Comparison of ENCODE assay signal across 8 cellular contexts in the genomic region with DNA sequence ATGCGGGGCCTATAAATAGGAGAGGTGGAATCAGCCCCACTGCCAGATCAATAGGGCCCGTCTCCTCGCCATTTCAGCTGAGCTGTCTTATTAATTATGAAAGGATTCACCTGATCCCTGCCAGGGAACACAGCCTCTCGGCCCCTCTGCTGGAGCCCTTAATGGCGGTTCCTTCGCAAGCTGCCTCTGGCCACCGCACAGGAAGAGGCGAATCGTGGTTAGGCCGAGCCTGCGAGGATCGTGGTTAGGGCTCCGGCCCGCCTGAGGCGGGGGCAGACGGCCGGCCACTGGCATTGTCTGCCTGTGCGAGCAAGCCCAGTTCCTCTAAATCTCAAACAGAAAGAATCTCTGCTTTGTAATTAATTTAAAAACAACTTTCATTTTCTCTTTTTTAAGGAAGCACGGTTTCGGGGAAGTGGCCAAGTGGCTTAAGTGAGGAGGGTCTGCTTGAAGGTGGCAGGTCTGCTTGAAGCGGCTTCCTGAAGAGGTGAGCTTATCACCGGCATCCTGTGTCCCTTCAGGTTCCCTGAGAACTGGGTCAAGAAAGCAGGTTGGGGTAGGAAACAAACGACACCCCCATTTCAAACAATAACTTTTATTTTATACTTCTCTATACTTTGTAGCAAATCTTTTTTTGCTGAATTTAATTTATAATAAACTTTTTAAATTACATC. TPM values are rescaled to one million over a fixed set of nuclear protein-coding genes. Genes with fewer than 3 reads are reported as not detected.
DNase-seq lines count a peak whose midpoint lies in the region; ATAC-seq and TF ChIP-seq lines count a peak whose summit lies in the region.

No MANE protein-coding gene starts in this region.

- no peak overlapping the region for H3K27ac ChIP-seq in CD4-positive, alpha-beta T cell (ENCODE audit: low read depth, low read length)

- peaks cover 100% of the 10 kb centered on the region for H3K27me3 ChIP-seq in CD4-positive, alpha-beta T cell (ENCODE audit: control insufficient read depth, insufficient read depth, low read length)

- H3K4me3 Mint-ChIP-seq in CD4-positive, alpha-beta T cell = peak overlapping the region; percentile 96
- peak overlapping the region; percentile 82 to 94 (median 90) for H3K4me3 Mint-ChIP-seq in IgD-negative memory B cell
- peak overlapping the region; percentile 76 for H3K4me3 Mint-ChIP-seq in activated naive CD8-positive, alpha-beta T cell
- H3K4me3 Mint-ChIP-seq in stimulated activated naive CD8-positive, alpha-beta T cell treated with anti-CD3 and anti-CD28 coated beads, Interleukin-15, amount 100 ng/mL, for 72 hours = peak overlapping the region; percentile 86 to 89

- TF ChIP-seq CTCF in CD4-positive, alpha-beta T cell (IDR thresholded peaks at IDR 0.05) = no peak

- peaks cover 86% of the 10 kb centered on the region for H3K4me1 Mint-ChIP-seq in CD4-positive, alpha-beta T cell (ENCODE audit: low read depth)
- H3K4me1 Mint-ChIP-seq in IgD-negative memory B cell = peaks cover 23 to 40% (median 28%) of the 10 kb centered on the region in 3 donors
- peaks cover 63% of the 10 kb centered on the region for H3K4me1 Mint-ChIP-seq in activated naive CD8-positive, alpha-beta T cell (ENCODE audit: low read depth)
- peaks cover 82% of the 10 kb centered on the region for H3K4me1 Mint-ChIP-seq in stimulated activated naive CD8-positive, alpha-beta T cell treated with anti-CD3 and anti-CD28 coated beads, Interleukin-15, amount 100 ng/mL, for 72 hours

- H3K27me3 Mint-ChIP-seq in CD4-positive, alpha-beta T cell = peaks cover 98% of the 10 kb centered on the region
- H3K27me3 Mint-ChIP-seq in IgD-negative memory B cell = peaks cover 87% of the 10 kb centered on the region
- H3K27me3 Mint-ChIP-seq in activated naive CD8-positive, alpha-beta T cell = peaks cover 60% of the 10 kb centered on the region
- H3K27me3 Mint-ChIP-seq in stimulated activated naive CD8-positive, alpha-beta T cell treated with anti-CD3 and anti-CD28 coated beads, Interleukin-15, amount 100 ng/mL, for 72 hours = peaks cover 100% of the 10 kb centered on the region

- DNase-seq in CD4-positive, alpha-beta T cell = no peak
- DNase-seq in iPS-NIHi11 (ENCODE audit: low spot score) (peak; percentile 47), T1000 (lab: John Stamatoyannopoulos, UW) (no peak), activated gamma-delta T cell (lab: John Stamatoyannopoulos, UW) (no peak)
- no peak for DNase-seq in stimulated activated naive CD8-positive, alpha-beta T cell treated with anti-CD3 and anti-CD28 coated beads, Interleukin-15, amount 100 ng/mL, for 72 hours

- CTCF ChIA-PET in CD4-positive, alpha-beta T cell (lab: Charles Lee) = interaction anchor here (1.3 kb wide), 1 partner anchor 10 kb away, joined by 4 read pairs; the partner anchor contains the start of gene NRN1

- no peaks in the 10 kb centered on the region for H3K9me3 Mint-ChIP-seq in CD4-positive, alpha-beta T cell
- peaks cover 4 to 32% (median 16%) of the 10 kb centered on the region in 3 donors for H3K9me3 Mint-ChIP-seq in IgD-negative memory B cell
- H3K9me3 Mint-ChIP-seq in activated naive CD8-positive, alpha-beta T cell (ENCODE audit: low read depth) = no peaks in the 10 kb centered on the region
- H3K9me3 Mint-ChIP-seq in stimulated activated naive CD8-positive, alpha-beta T cell treated with anti-CD3 and anti-CD28 coated beads, Interleukin-15, amount 100 ng/mL, for 72 hours = peaks cover 7 to 9% of the 10 kb centered on the region in 2 donors

- ATAC-seq in CD4-positive, alpha-beta T cell (ENCODE audit: poor library complexity) = no peak
- no peak for ATAC-seq in stimulated activated naive CD8-positive, alpha-beta T cell treated with anti-CD3 and anti-CD28 coated beads, Interleukin-15, amount 100 ng/mL, for 72 hours
- ATAC-seq in GM18907 (IDR thresholded peaks at IDR 0.05; ENCODE audit: unreplicated experiment) = no peak

- intact Hi-C loops in CD4-positive, alpha-beta T cell (cut with DNase I, micrococcal nuclease) = loop anchor here (5.0 kb wide), 3 partner anchors 130 to 735 kb away; partner anchors contain the start of genes FARS2 (in 1 of the 2) and LYRM4 (in 1 of the 2)

- H3K9me3 ChIP-seq in CD4-positive, alpha-beta T cell (ENCODE audit: control insufficient read depth, low read length) = peaks cover 9% of the 10 kb centered on the region

- POLR2A ChIA-PET in CD4-positive, alpha-beta T cell (lab: Charles Lee) = interaction anchor here (0.6 to 3.2 kb wide), 2 partner anchors 10 to 661 kb away, joined by 3 to 16 read pairs; partner anchors contain the start of gene NRN1

- peaks cover 6% of the 10 kb centered on the region for H3K36me3 Mint-ChIP-seq in CD4-positive, alpha-beta T cell (ENCODE audit: low read depth)
- H3K36me3 Mint-ChIP-seq in IgD-negative memory B cell = peaks cover 7% of the 10 kb centered on the region
- peaks cover 2% of the 10 kb centered on the region for H3K36me3 Mint-ChIP-seq in activated naive CD8-positive, alpha-beta T cell

- no peak overlapping the region for H3K27ac Mint-ChIP-seq in CD4-positive, alpha-beta T cell
- H3K27ac Mint-ChIP-seq in IgD-negative memory B cell = peak overlapping the region; percentile 59 to 97 (median 78)
- no peak overlapping the region for H3K27ac Mint-ChIP-seq in activated naive CD8-positive, alpha-beta T cell
- H3K27ac Mint-ChIP-seq in stimulated activated naive CD8-positive, alpha-beta T cell treated with anti-CD3 and anti-CD28 coated beads, Interleukin-15, amount 100 ng/mL, for 72 hours = peak overlapping the region in 1 of 2 donors; percentile 79

RNA-seq across cellular contexts. Expression of gene NRN1, which starts 9.2 kb away (rescaled TPM):
- not detected for total RNA-seq in CD4-positive, alpha-beta T cell
- polyA plus RNA-seq in IgD-negative memory B cell = 0.40 TPM

Comparison
In these comparisons a context has a peak if more than half of its experiments do, and no peak if none do; other contexts are left out.
1. H3K27ac Mint-ChIP-seq: peak in IgD-negative memory B cell (3 of 3); none in CD4-positive, alpha-beta T cell (single experiment) and activated naive CD8-positive, alpha-beta T cell (single experiment).
2. Peak in every context shown above with its lines, with median percentiles within 50 percentile points of each other: H3K4me3 Mint-ChIP-seq.